12 cellular contexts compared by ENCODE assay signal in genomic region chr21:33332143-33332542, GRCh38. TPM values are rescaled to one million over a fixed set of nuclear protein-coding genes. Genes with fewer than 3 reads are reported as not detected.
A peak's percentile ranks its signal among the peaks of the same experiment; 100 is the strongest.
DNase-seq lines count a peak whose midpoint lies in the region; ATAC-seq and TF ChIP-seq lines count a peak whose summit lies in the region.
"Had no signal": no experiment of that assay in that cellular context is flagged by ENCODE, and none has a peak within 500 bp of the region (broad histone marks: within the 10 kb centered on the region; RNA-seq: fewer than 3 reads in every experiment).

No MANE protein-coding gene starts in this region.

- peaks cover 12% of the 10 kb centered on the region for H3K36me3 Mint-ChIP-seq in MCF 10A (ENCODE audit: insufficient read depth, unreplicated experiment)

- no peak for TF ChIP-seq POLR2A in tibial nerve (IDR thresholded peaks at IDR 0.05)

- peaks cover 0 to 18% (median 0%) of the 10 kb centered on the region in 4 donors for H3K9me3 ChIP-seq in tibial nerve

- peak; percentile 48 to 63 for ATAC-seq in activated CD4-positive, CD25-positive, alpha-beta regulatory T cell treated with anti-CD3 and anti-CD28 coated beads, Interleukin-2, amount 50 U/mL, for 24 hours
- ATAC-seq in GM21515 (IDR thresholded peaks at IDR 0.05; ENCODE audit: unreplicated experiment): peak; percentile 83
- ATAC-seq in HG03378 (IDR thresholded peaks at IDR 0.05; ENCODE audit: unreplicated experiment): peak; percentile 60
- peak; percentile 39 for ATAC-seq in left colon
- ATAC-seq: sciatic nerve had no signal

- peaks cover 8% of the 10 kb centered on the region for H3K4me1 Mint-ChIP-seq in MCF 10A (ENCODE audit: insufficient read depth, unreplicated experiment)

- POLR2A ChIA-PET in MCF 10A (lab: Yijun Ruan, JAX): interaction anchor here (0.6 kb wide), 1 partner anchor 122 kb away, joined by 3 read pairs; no protein-coding TSS in a partner anchor

- WGBS in tibial nerve, 2 donors: 100% methylated on average over 1 of the region's 1 CpG

- TF ChIP-seq EP300 in tibial nerve (IDR thresholded peaks at IDR 0.05): no peak

- no peak overlapping the region for H3K27ac ChIP-seq in tibial nerve
- H3K27ac ChIP-seq: 22Rv1 had no signal

- peaks cover 0 to 52% (median 0%) of the 10 kb centered on the region in 3 donors for H3K36me3 ChIP-seq in tibial nerve

- no peak overlapping the region for H3K4me3 Mint-ChIP-seq in MCF 10A (ENCODE audit: unreplicated experiment)

- no peak for DNase-seq in activated CD4-positive, CD25-positive, alpha-beta regulatory T cell (lab: John Stamatoyannopoulos, UW)
- DNase-seq in left colon (no peak), MCF 10A (ENCODE audit: unreplicated experiment) (no peak), GOT3 (lab: John Stamatoyannopoulos, UW) (no peak), tibial nerve (ENCODE audit: low spot score in 2 of 2) (no peak)
- DNase-seq: anterior cingulate cortex; stimulated activated naive CD4-positive, alpha-beta T cell treated with Interleukin-2 at 50 U/mL for 16 hours had no signal

- H3K4me1 ChIP-seq in tibial nerve: peaks cover 0 to 22% (median 7%) of the 10 kb centered on the region in 4 donors

- CTCF ChIA-PET in MCF 10A (lab: Yijun Ruan, JAX): interaction anchor here (0.9 to 2.9 kb wide), 4 partner anchors 29 to 506 kb away, joined by 3 to 15 read pairs (median 4); no protein-coding TSS in a partner anchor

- no peaks in the 10 kb centered on the region for H3K27me3 ChIP-seq in tibial nerve

- H3K27ac Mint-ChIP-seq in MCF 10A (ENCODE audit: low read depth, unreplicated experiment): no peak overlapping the region

- BruUV-seq in MCF 10A (replicated peaks; lab: Mats Ljungman, UMichigan): no TSS peak

- H3K27me3 Mint-ChIP-seq in MCF 10A (ENCODE audit: insufficient read depth, unreplicated experiment): no peaks in the 10 kb centered on the region

- H3K9me3 Mint-ChIP-seq in MCF 10A (ENCODE audit: unreplicated experiment): peaks cover 14% of the 10 kb centered on the region

- intact Hi-C loops in left colon (cut with DNase I, micrococcal nuclease): no loop called here
- intact Hi-C loops in MCF 10A (cut with micrococcal nuclease): no loop called here

- no peak for TF ChIP-seq CTCF in MCF 10A (IDR thresholded peaks at IDR 0.05; ENCODE audit: unreplicated experiment)
- TF ChIP-seq CTCF in tibial nerve (IDR thresholded peaks at IDR 0.05): no peak

- H3K4me3 ChIP-seq in tibial nerve: no peak overlapping the region

RNA-seq across cellular contexts. Expression of gene IFNAR1, which starts 7.4 kb away (rescaled TPM):
- total RNA-seq in left colon: 10 to 100 TPM; 37.1 to 50.1 TPM
- total RNA-seq in MCF 10A (2022): 30.0 and 35.5 TPM in 2 replicates
- 10 to 100 TPM; 29.4 to 35.8 (median 31.4) TPM for total RNA-seq in tibial nerve
